2 cellular contexts compared by ENCODE assay signal in the genomic region with DNA sequence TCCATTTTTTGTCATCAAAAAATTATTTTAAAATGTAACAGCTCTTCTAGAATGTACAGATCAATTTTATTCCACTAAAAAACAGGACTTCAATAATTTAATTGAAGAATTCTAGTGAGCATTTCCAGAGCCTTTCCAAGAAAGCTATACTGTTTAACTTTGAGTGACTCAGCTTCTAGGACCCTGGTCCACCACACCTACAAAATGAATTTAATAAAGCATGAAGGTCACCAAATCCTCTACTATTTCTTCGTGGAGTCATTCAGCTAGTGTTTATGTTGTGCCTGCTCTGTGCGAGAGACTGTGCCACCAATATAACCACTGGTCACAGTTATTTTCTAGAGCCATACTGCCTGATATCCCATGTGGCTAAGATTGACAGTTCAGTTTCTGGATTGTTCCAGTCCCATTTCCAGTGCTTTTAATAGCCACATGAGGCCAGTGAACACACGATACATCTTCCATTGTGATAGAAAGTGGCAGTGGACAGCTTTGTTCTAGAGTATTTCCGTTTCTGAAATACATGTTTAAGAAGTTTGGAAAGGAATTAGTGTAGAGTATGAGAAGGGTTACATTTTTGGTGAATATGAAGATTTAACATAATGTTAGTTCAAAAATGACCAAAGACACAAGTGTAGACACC.
TF ChIP-seq lines count a peak whose summit lies in the region.

No MANE protein-coding gene starts in this region.

TF ChIP-seq in IMR-90, 13 proteins besides CTCF, POLR2A, EP300 and RAD21:
- no peak for TF ChIP-seq FOS (IDR thresholded peaks at IDR 0.05; ENCODE audit: low read depth, low read length)
TF ChIP-seq in IMR-90: peak in this region for 0.

TF ChIP-seq in K562, 482 proteins besides CTCF, POLR2A, EP300 and RAD21:
- no peak for TF ChIP-seq ZFP30 (CRISPR knock-in tag; IDR thresholded peaks at IDR 0.05; ENCODE audit: borderline replicate concordance)
- TF ChIP-seq, protein P1, sequence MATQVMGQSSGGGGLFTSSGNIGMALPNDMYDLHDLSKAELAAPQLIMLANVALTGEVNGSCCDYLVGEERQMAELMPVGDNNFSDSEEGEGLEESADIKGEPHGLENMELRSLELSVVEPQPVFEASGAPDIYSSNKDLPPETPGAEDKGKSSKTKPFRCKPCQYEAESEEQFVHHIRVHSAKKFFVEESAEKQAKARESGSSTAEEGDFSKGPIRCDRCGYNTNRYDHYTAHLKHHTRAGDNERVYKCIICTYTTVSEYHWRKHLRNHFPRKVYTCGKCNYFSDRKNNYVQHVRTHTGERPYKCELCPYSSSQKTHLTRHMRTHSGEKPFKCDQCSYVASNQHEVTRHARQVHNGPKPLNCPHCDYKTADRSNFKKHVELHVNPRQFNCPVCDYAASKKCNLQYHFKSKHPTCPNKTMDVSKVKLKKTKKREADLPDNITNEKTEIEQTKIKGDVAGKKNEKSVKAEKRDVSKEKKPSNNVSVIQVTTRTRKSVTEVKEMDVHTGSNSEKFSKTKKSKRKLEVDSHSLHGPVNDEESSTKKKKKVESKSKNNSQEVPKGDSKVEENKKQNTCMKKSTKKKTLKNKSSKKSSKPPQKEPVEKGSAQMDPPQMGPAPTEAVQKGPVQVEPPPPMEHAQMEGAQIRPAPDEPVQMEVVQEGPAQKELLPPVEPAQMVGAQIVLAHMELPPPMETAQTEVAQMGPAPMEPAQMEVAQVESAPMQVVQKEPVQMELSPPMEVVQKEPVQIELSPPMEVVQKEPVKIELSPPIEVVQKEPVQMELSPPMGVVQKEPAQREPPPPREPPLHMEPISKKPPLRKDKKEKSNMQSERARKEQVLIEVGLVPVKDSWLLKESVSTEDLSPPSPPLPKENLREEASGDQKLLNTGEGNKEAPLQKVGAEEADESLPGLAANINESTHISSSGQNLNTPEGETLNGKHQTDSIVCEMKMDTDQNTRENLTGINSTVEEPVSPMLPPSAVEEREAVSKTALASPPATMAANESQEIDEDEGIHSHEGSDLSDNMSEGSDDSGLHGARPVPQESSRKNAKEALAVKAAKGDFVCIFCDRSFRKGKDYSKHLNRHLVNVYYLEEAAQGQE (CRISPR knock-in tag; IDR thresholded peaks at IDR 0.05; ENCODE audit: low read depth): no peak
- TF ChIP-seq GABPB2 (CRISPR knock-in tag; conservative IDR thresholded peaks at IDR 0.05): no peak
- TF ChIP-seq, protein P2, sequence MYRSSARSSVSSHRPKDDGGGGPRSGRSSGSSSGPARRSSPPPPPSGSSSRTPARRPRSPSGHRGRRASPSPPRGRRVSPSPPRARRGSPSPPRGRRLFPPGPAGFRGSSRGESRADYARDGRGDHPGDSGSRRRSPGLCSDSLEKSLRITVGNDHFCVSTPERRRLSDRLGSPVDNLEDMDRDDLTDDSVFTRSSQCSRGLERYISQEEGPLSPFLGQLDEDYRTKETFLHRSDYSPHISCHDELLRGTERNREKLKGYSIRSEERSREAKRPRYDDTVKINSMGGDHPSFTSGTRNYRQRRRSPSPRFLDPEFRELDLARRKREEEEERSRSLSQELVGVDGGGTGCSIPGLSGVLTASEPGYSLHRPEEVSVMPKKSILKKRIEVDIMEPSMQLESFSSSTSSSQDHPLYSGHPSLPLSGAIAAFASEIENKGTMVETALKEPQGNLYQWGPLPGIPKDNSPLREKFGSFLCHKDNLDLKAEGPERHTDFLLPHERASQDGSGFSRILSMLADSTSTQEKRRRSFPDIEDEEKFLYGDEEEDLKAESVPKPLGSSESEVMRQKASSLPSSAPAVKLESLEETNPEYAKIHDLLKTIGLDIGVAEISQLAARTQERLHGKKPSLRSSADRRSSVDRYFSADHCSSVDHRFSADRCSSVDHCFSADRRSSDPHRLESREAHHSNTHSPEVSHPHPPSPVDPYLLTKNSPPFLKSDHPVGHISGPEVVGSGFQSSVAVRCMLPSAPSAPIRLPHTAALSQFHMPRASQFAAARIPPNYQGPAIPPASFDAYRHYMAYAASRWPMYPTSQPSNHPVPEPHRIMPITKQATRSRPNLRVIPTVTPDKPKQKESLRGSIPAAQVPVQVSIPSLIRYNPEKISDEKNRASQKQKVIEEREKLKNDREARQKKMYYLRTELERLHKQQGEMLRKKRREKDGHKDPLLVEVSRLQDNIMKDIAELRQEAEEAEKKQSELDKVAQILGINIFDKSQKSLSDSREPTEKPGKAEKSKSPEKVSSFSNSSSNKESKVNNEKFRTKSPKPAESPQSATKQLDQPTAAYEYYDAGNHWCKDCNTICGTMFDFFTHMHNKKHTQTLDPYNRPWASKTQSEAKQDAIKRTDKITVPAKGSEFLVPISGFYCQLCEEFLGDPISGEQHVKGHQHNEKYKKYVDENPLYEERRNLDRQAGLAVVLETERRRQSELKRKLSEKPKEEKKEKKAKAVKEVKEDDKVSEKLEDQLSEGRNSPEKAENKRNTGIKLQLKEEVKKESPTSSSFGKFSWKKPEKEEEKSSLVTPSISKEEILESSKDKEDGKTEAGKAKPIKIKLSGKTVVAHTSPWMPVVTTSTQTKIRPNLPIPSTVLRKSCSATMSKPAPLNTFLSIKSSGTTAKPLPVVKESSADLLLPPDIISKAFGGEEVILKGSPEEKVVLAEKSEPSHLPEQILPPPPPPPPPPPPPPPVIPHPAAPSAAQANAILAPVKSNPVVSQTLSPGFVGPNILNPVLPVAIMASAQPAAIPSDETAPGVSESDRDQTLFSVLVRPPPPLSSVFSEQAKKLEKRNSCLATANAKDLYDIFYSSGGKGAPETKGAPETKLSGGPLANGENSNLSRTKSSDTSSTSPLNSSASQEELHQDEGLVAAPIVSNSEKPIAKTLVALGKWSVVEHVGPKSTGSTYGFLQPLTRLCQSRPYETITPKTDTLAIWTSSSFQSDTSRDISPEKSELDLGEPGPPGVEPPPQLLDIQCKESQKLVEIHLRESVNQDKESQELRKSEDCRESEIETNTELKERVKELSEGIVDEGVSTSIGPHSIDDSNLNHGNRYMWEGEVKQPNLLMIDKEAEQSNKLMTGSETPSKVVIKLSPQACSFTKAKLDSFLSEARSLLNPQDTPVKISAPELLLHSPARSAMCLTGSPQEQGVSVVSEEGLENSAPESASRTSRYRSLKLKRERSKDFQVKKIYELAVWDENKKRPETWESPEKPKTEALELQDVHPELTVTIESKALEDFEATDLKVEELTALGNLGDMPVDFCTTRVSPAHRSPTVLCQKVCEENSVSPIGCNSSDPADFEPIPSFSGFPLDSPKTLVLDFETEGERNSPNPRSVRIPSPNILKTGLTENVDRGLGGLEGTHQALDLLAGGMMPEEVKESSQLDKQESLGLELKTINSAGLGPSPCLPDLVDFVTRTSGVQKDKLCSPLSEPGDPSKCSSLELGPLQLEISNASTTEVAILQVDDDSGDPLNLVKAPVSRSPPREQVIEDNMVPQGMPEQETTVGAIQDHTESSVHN (IDR thresholded peaks at IDR 0.05; ENCODE audit: borderline replicate concordance in 1 of 2, low read depth in 1 of 2): no peak
TF ChIP-seq in K562: peak in this region for 0.
